In the genomic region with DNA sequence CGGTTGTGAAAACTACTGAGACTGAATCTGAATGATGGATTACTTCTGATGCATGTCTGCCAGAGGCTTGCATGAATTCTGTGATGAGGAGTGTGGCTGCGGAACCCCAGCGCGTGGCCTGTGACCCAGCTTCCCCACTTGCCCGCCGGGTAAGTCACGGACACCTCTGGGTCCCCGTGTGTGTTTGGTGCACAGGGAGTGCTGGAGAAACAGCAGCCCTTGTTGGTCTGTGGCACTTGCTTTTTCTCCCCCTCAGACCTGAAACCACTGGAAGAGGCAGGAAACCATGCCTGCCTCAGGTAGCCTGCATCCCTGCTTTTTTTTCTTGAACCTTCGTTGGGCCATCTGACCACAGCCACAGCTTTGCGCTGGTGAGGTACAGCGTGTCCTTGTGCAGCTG, we compare ENCODE assay signal across 2 cellular contexts.
TF ChIP-seq lines count a peak whose summit lies in the region.

No MANE protein-coding gene starts in this region.

TF ChIP-seq in SK-N-SH, 30 proteins besides CTCF, POLR2A, EP300 and RAD21 (continued from another document):
- TF ChIP-seq, protein P1, sequence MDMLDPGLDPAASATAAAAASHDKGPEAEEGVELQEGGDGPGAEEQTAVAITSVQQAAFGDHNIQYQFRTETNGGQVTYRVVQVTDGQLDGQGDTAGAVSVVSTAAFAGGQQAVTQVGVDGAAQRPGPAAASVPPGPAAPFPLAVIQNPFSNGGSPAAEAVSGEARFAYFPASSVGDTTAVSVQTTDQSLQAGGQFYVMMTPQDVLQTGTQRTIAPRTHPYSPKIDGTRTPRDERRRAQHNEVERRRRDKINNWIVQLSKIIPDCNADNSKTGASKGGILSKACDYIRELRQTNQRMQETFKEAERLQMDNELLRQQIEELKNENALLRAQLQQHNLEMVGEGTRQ (IDR thresholded peaks at IDR 0.05; ENCODE audit: borderline replicate concordance, low read depth, low read length), result no peak
- TF ChIP-seq, protein P2, sequence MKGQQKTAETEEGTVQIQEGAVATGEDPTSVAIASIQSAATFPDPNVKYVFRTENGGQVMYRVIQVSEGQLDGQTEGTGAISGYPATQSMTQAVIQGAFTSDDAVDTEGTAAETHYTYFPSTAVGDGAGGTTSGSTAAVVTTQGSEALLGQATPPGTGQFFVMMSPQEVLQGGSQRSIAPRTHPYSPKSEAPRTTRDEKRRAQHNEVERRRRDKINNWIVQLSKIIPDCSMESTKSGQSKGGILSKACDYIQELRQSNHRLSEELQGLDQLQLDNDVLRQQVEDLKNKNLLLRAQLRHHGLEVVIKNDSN (IDR thresholded peaks at IDR 0.05; ENCODE audit: borderline replicate concordance, low read depth), result no peak
- no peak for TF ChIP-seq GATA2 (CRISPR knock-in tag; IDR thresholded peaks at IDR 0.05)
- TF ChIP-seq GABPA (IDR thresholded peaks at IDR 0.05; ENCODE audit: low read depth), result no peak
- TF ChIP-seq, protein P3, sequence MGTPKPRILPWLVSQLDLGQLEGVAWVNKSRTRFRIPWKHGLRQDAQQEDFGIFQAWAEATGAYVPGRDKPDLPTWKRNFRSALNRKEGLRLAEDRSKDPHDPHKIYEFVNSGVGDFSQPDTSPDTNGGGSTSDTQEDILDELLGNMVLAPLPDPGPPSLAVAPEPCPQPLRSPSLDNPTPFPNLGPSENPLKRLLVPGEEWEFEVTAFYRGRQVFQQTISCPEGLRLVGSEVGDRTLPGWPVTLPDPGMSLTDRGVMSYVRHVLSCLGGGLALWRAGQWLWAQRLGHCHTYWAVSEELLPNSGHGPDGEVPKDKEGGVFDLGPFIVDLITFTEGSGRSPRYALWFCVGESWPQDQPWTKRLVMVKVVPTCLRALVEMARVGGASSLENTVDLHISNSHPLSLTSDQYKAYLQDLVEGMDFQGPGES (IDR thresholded peaks at IDR 0.05; ENCODE audit: low read depth, low read length), result no peak

TF ChIP-seq in SK-N-SH treated with all-trans-retinoic acid at 6 μM for 48 hours, 23 proteins besides CTCF, POLR2A, EP300 and RAD21 (continued from another document):
- TF ChIP-seq, protein P4, sequence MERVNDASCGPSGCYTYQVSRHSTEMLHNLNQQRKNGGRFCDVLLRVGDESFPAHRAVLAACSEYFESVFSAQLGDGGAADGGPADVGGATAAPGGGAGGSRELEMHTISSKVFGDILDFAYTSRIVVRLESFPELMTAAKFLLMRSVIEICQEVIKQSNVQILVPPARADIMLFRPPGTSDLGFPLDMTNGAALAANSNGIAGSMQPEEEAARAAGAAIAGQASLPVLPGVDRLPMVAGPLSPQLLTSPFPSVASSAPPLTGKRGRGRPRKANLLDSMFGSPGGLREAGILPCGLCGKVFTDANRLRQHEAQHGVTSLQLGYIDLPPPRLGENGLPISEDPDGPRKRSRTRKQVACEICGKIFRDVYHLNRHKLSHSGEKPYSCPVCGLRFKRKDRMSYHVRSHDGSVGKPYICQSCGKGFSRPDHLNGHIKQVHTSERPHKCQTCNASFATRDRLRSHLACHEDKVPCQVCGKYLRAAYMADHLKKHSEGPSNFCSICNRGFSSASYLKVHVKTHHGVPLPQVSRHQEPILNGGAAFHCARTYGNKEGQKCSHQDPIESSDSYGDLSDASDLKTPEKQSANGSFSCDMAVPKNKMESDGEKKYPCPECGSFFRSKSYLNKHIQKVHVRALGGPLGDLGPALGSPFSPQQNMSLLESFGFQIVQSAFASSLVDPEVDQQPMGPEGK (CRISPR knock-in tag; IDR thresholded peaks at IDR 0.05; ENCODE audit: borderline replicate concordance), result no peak
- TF ChIP-seq, protein P5, sequence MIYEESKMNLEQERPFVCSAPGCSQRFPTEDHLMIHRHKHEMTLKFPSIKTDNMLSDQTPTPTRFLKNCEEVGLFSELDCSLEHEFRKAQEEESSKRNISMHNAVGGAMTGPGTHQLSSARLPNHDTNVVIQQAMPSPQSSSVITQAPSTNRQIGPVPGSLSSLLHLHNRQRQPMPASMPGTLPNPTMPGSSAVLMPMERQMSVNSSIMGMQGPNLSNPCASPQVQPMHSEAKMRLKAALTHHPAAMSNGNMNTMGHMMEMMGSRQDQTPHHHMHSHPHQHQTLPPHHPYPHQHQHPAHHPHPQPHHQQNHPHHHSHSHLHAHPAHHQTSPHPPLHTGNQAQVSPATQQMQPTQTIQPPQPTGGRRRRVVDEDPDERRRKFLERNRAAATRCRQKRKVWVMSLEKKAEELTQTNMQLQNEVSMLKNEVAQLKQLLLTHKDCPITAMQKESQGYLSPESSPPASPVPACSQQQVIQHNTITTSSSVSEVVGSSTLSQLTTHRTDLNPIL (CRISPR knock-in tag; IDR thresholded peaks at IDR 0.05; ENCODE audit: low read depth), result no peak
- no peak for TF ChIP-seq GLIS3 (CRISPR knock-in tag; IDR thresholded peaks at IDR 0.05)
- TF ChIP-seq ARNTL (CRISPR knock-in tag; IDR thresholded peaks at IDR 0.05; ENCODE audit: borderline replicate concordance, low read depth), result no peak
- no peak for TF ChIP-seq ISL1 (CRISPR knock-in tag; IDR thresholded peaks at IDR 0.05)
TF ChIP-seq in SK-N-SH treated with all-trans-retinoic acid at 6 μM for 48 hours: peak in this region for 0.
